ENCODE assay signal across 1 cellular context in genomic region chr7:76314042-76314721, GRCh38.
A peak's percentile ranks its signal among the peaks of the same experiment; 100 is the strongest.
TF ChIP-seq lines count a peak whose summit lies in the region.

No MANE protein-coding gene starts in this region.

TF ChIP-seq in HepG2, 621 proteins besides CTCF, POLR2A, EP300 and RAD21 (continued from another document and continues in another):
- TF ChIP-seq ATF6 (CRISPR knock-in tag; conservative IDR thresholded peaks at IDR 0.05) (no peak), ZNF839 (CRISPR knock-in tag; IDR thresholded peaks at IDR 0.05; ENCODE audit: borderline replicate concordance) (peak; percentile 55; the same call in 1 of the 2 replicates), RORA (CRISPR knock-in tag; IDR thresholded peaks at IDR 0.05) (no peak), MIER2 (CRISPR knock-in tag; IDR thresholded peaks at IDR 0.05) (peak; percentile 81; the same call in 1 of the 2 replicates), KDM6A (CRISPR knock-in tag; IDR thresholded peaks at IDR 0.05; ENCODE audit: low read depth) (no peak), CEBPG (CRISPR knock-in tag; IDR thresholded peaks at IDR 0.05) (peak; percentile 60), ZUFSP (CRISPR knock-in tag; IDR thresholded peaks at IDR 0.05; ENCODE audit: borderline replicate concordance) (no peak), RXRB (CRISPR knock-in tag; IDR thresholded peaks at IDR 0.05; ENCODE audit: borderline replicate concordance) (peak; percentile 80; the same call in 1 of the 2 replicates), HMG20A (CRISPR knock-in tag; IDR thresholded peaks at IDR 0.05; ENCODE audit: borderline replicate concordance) (no peak), SOX6 (IDR thresholded peaks at IDR 0.05) (no peak), SOX6 (CRISPR knock-in tag; IDR thresholded peaks at IDR 0.05) (peak; percentile 48; the same call in 1 of the 2 replicates), ZBTB4 (CRISPR knock-in tag; IDR thresholded peaks at IDR 0.05; ENCODE audit: borderline replicate concordance) (0 out of 2 replicates have a peak, but pooled peaks have one; percentile 36), U2AF1 (optimal IDR thresholded peaks at IDR 0.05; ENCODE audit: low read depth, low read length) (no peak), HNRNPH1 (optimal IDR thresholded peaks at IDR 0.05; ENCODE audit: low read depth, low read length) (no peak), ADNP (CRISPR knock-in tag; IDR thresholded peaks at IDR 0.05) (0 out of 2 replicates have a peak, but pooled peaks have one; percentile 37), PRDM10 (CRISPR knock-in tag; IDR thresholded peaks at IDR 0.05; ENCODE audit: low read depth) (no peak; the same call in 1 of the 2 replicates), ARHGAP35 (CRISPR knock-in tag; IDR thresholded peaks at IDR 0.05; ENCODE audit: borderline replicate concordance) (peak; percentile 79; the same call in 1 of the 2 replicates), ZMYM4 (CRISPR knock-in tag; IDR thresholded peaks at IDR 0.05) (peak; percentile 83), KAT8 (CRISPR knock-in tag; IDR thresholded peaks at IDR 0.05) (peak; percentile 82), SOX13 (IDR thresholded peaks at IDR 0.05) (no peak), SOX13 (CRISPR knock-in tag; conservative IDR thresholded peaks at IDR 0.05 in 1 of 2, IDR thresholded peaks at IDR 0.05 in 1 of 2) (peak in 1 of 2 experiments; percentile 46; a peak in 1 of 4 replicates), RFXAP (CRISPR knock-in tag; IDR thresholded peaks at IDR 0.05; ENCODE audit: borderline replicate concordance) (peak; percentile 92), E2F2 (CRISPR knock-in tag; IDR thresholded peaks at IDR 0.05; ENCODE audit: borderline replicate concordance) (no peak), ZNF660 (CRISPR knock-in tag; IDR thresholded peaks at IDR 0.05; ENCODE audit: borderline replicate concordance, low read depth) (no peak), PAWR (CRISPR knock-in tag; IDR thresholded peaks at IDR 0.05; ENCODE audit: borderline replicate concordance) (no peak), LBX2 (CRISPR knock-in tag; IDR thresholded peaks at IDR 0.05; ENCODE audit: borderline replicate concordance) (0 out of 2 replicates have a peak, but pooled peaks have one; percentile 45), HOMEZ (CRISPR knock-in tag; IDR thresholded peaks at IDR 0.05; ENCODE audit: low read depth) (0 out of 2 replicates have a peak, but pooled peaks have one; percentile 25), ZNF124 (CRISPR knock-in tag; IDR thresholded peaks at IDR 0.05) (peak; percentile 92; the same call in 1 of the 2 replicates), ZNF780A (CRISPR knock-in tag; IDR thresholded peaks at IDR 0.05) (no peak), ZNF256 (CRISPR knock-in tag; conservative IDR thresholded peaks at IDR 0.05) (0 out of 2 replicates have a peak, but pooled peaks have one; percentile 38), HOXA9 (CRISPR knock-in tag; IDR thresholded peaks at IDR 0.05; ENCODE audit: borderline replicate concordance) (no peak), ZSCAN21 (CRISPR knock-in tag; IDR thresholded peaks at IDR 0.05; ENCODE audit: borderline replicate concordance) (no peak), ZNF547 (CRISPR knock-in tag; IDR thresholded peaks at IDR 0.05) (0 out of 2 replicates have a peak, but pooled peaks have one; percentile 27), ZFP91 (CRISPR knock-in tag; IDR thresholded peaks at IDR 0.05; ENCODE audit: borderline replicate concordance) (peak; percentile 74), ZBTB33 (CRISPR knock-in tag; IDR thresholded peaks at IDR 0.05) (peak; percentile 80), ZFP90 (CRISPR knock-in tag; IDR thresholded peaks at IDR 0.05; ENCODE audit: borderline replicate concordance) (peak; percentile 90), NFKB2 (CRISPR knock-in tag; IDR thresholded peaks at IDR 0.05; ENCODE audit: borderline replicate concordance) (peak; percentile 76; the same call in 1 of the 2 replicates), ERF (CRISPR knock-in tag; IDR thresholded peaks at IDR 0.05) (peak; percentile 88), GTF2F1 (IDR thresholded peaks at IDR 0.05; ENCODE audit: low read length) (no peak), ZNF263 (CRISPR knock-in tag; IDR thresholded peaks at IDR 0.05) (peak; percentile 43; the same call in 1 of the 2 replicates), ZNF329 (CRISPR knock-in tag; IDR thresholded peaks at IDR 0.05; ENCODE audit: low read depth) (0 out of 2 replicates have a peak, but pooled peaks have one; percentile 49), ZNF550 (CRISPR knock-in tag; IDR thresholded peaks at IDR 0.05; ENCODE audit: borderline replicate concordance) (0 out of 2 replicates have a peak, but pooled peaks have one; percentile 51), ZNF619 (CRISPR knock-in tag; IDR thresholded peaks at IDR 0.05) (peak; percentile 78; the same call in 1 of the 2 replicates), ELF3 (CRISPR knock-in tag; IDR thresholded peaks at IDR 0.05) (peak; percentile 67), ZFX (CRISPR knock-in tag; IDR thresholded peaks at IDR 0.05; ENCODE audit: low read depth) (peak; percentile 55; the same call in 1 of the 2 replicates), REPIN1 (CRISPR knock-in tag; IDR thresholded peaks at IDR 0.05; ENCODE audit: borderline replicate concordance, low read depth) (peak; percentile 95), MIER3 (CRISPR knock-in tag; IDR thresholded peaks at IDR 0.05; ENCODE audit: borderline replicate concordance) (peak; percentile 85; the same call in 1 of the 2 replicates)
